1 cellular context compared by ENCODE assay signal in genomic region chr17:36942631-36943125, GRCh38.
TF ChIP-seq lines count a peak whose summit lies in the region.

No MANE protein-coding gene starts in this region.

TF ChIP-seq in H1, 55 proteins besides CTCF, POLR2A, EP300 and RAD21:
- TF ChIP-seq SUZ12 (IDR thresholded peaks at IDR 0.05; ENCODE audit: low read length) (peak; percentile 93), RNF2 (IDR thresholded peaks at IDR 0.05; ENCODE audit: borderline replicate concordance, low read depth, low read length, missing control alignments, poor library complexity, severe bottlenecking) (peak; percentile 96), ASH2L (IDR thresholded peaks at IDR 0.05; ENCODE audit: low read length) (no peak), BACH1 (IDR thresholded peaks at IDR 0.05; ENCODE audit: low read length) (no peak), TBP (IDR thresholded peaks at IDR 0.05; ENCODE audit: low read depth, low read length) (no peak), ATF3 (IDR thresholded peaks at IDR 0.05; ENCODE audit: insufficient read depth, low read depth, low read length) (no peak), SP4 (IDR thresholded peaks at IDR 0.05; ENCODE audit: low read length) (no peak), SRF (IDR thresholded peaks at IDR 0.05; ENCODE audit: low read depth, low read length) (no peak), NRF1 (IDR thresholded peaks at IDR 0.05; ENCODE audit: low read depth, low read length) (no peak), E2F6 (IDR thresholded peaks at IDR 0.05) (peak; percentile 28; the same call in 1 of the 2 replicates), SP2 (IDR thresholded peaks at IDR 0.05; ENCODE audit: low read length) (no peak), JUN (IDR thresholded peaks at IDR 0.05; ENCODE audit: low read depth, low read length) (no peak), GABPA (IDR thresholded peaks at IDR 0.05; ENCODE audit: borderline replicate concordance, insufficient read depth, low read length) (no peak), SIN3A (conservative IDR thresholded peaks at IDR 0.05 in 1 of 2, IDR thresholded peaks at IDR 0.05 in 1 of 2; ENCODE audit: low read depth in 1 of 2, low read length in 2 of 2) (no peak), HDAC2 (IDR thresholded peaks at IDR 0.05; ENCODE audit: borderline replicate concordance in 1 of 2, low read depth in 2 of 2, low read length in 2 of 2) (no peak), FOSL1 (IDR thresholded peaks at IDR 0.05; ENCODE audit: insufficient read depth, low read depth, low read length) (no peak), SIRT6 (IDR thresholded peaks at IDR 0.05; ENCODE audit: low read length) (no peak), EZH2 (IDR thresholded peaks at IDR 0.05; ENCODE audit: low read depth, low read length, severe bottlenecking) (peak; percentile 98)
